ENCODE assay signal across 34 cellular contexts in the genomic region with DNA sequence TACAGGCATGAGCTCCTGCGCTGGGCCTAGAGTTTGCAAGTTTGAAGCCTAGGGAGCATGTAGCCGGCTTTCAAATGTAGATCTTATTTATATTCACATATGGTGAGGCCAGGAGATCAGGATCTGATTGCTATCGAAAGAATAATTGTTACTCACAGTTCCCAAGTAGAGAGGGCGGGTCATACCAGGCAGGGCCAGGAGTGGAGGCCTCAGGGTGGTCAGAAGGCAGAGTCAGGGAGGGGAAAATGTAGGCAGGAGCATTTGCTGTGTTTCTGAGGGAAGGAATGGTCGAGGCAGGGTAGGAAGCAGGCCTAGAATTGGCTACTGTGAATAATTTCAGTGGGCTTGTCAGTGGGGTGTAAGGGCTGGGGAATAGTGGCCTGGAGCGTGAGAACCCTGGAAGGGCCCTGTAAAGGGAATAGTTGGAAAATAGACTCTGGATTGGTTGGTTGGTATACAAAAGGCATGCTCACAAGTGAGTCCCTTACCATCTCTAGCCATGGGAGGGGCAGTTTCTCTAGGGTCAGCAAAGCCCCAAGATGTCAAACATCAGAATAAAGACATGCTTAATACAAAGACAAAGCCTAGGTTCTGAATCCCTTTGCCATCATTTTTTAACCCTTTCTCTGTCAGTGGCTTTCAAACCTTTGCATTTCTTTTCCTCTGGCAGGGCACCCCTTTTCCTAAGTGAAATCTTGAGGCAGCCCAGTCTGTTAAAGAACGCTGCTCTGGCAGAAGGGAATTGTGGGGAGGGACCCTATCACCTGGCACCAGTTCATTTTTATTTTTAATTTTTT. TPM values are rescaled to one million over a fixed set of nuclear protein-coding genes. Genes with fewer than 3 reads are reported as not detected.
"Had no signal": no experiment of that assay in that cellular context is flagged by ENCODE, and none has a peak within 500 bp of the region (broad histone marks: within the 10 kb centered on the region; RNA-seq: fewer than 3 reads in every experiment).

No MANE protein-coding gene starts in this region.

- H3K9me3 ChIP-seq: adrenal gland, neutrophil, thoracic aorta, uterus had no signal

- H3K27ac Mint-ChIP-seq: activated CD4-positive, alpha-beta memory T cell treated with anti-CD3 and anti-CD28 coated beads for 36 hours; activated naive CD4-positive, alpha-beta T cell treated with anti-CD3 and anti-CD28 coated beads for 36 hours; activated naive CD8-positive, alpha-beta T cell treated with anti-CD3 and anti-CD28 coated beads for 36 hours; activated T-helper 1 cell treated with anti-CD3 and anti-CD28 coated beads, Interleukin-12 subunit alpha, Interleukin-12 subunit beta, Interleukin-2, Interleukin-4 antibody, amounts not matched to agents 30 ng/mL and 10 ng/mL and 1 ng/mL, durations not matched to agents 14 hours and 24 hours and 36 hours; naive thymus-derived CD4-positive, alpha-beta T cell; stimulated activated effector memory CD8-positive, alpha-beta T cell treated with anti-CD3 and anti-CD28 coated beads, Interleukin-12 subunit alpha, Interleukin-12 subunit beta, amount 100 ng/mL, for 72 hours; stimulated activated naive CD8-positive, alpha-beta T cell treated with anti-CD3 and anti-CD28 coated beads, Interleukin-15, Interleukin-2, amounts not matched to agents 100 ng/mL and 50 ng/mL, for 24 hours had no signal

- DNase-seq: activated CD4-positive, alpha-beta memory T cell treated with anti-CD3 and anti-CD28 coated beads for 36 hours; activated CD4-positive, alpha-beta T cell treated with anti-CD3 and anti-CD28 coated beads for 48 hours; activated CD8-positive, alpha-beta memory T cell treated with anti-CD3 and anti-CD28 coated beads, Interleukin-2, amount 50 U/mL, for 4 hours; activated effector memory CD4-positive, alpha-beta T cell treated with anti-CD3 and anti-CD28 coated beads, Interleukin-2, amount 50 U/mL, for 16 hours; activated naive CD4-positive, alpha-beta T cell treated with anti-CD3 and anti-CD28 coated beads for 36 hours; activated naive CD8-positive, alpha-beta T cell treated with anti-CD3 and anti-CD28 coated beads for 36 hours; activated T-cell treated with anti-CD3 and anti-CD28 coated beads, Interleukin-2, amount 50 U/mL, for 1 hour; adrenal gland; dorsolateral prefrontal cortex; effector memory CD8-positive, alpha-beta T cell; foreskin fibroblast; head of caudate nucleus; hippocampal formation; immature natural killer cell; kidney; midbrain; naive thymus-derived CD4-positive, alpha-beta T cell; stimulated activated CD4-positive, alpha-beta T cell treated with anti-CD3 and anti-CD28 coated beads, Interleukin-12 subunit alpha, Interleukin-12 subunit beta, amount 100 ng/mL, for 4 hours; stimulated activated CD4-positive, alpha-beta T cell treated with anti-CD3 and anti-CD28 coated beads, Interleukin-4, amount 100 ng/mL, for 24 hours; trophoblast cell; uterus had no signal

- H3K4me1 ChIP-seq: adrenal gland, uterus had no signal

- H3K4me3 Mint-ChIP-seq: activated CD4-positive, alpha-beta memory T cell treated with anti-CD3 and anti-CD28 coated beads for 36 hours; activated naive CD4-positive, alpha-beta T cell treated with anti-CD3 and anti-CD28 coated beads for 36 hours; activated naive CD8-positive, alpha-beta T cell treated with anti-CD3 and anti-CD28 coated beads for 36 hours; activated T-helper 1 cell treated with anti-CD3 and anti-CD28 coated beads, Interleukin-12 subunit alpha, Interleukin-12 subunit beta, Interleukin-2, Interleukin-4 antibody, amounts not matched to agents 30 ng/mL and 10 ng/mL and 1 ng/mL, durations not matched to agents 14 hours and 24 hours and 36 hours; brain; effector memory CD8-positive, alpha-beta T cell; immature natural killer cell; naive thymus-derived CD4-positive, alpha-beta T cell; stimulated activated effector memory CD8-positive, alpha-beta T cell treated with anti-CD3 and anti-CD28 coated beads, Interleukin-12 subunit alpha, Interleukin-12 subunit beta, amount 100 ng/mL, for 72 hours; stimulated activated naive CD8-positive, alpha-beta T cell treated with anti-CD3 and anti-CD28 coated beads, Interleukin-15, Interleukin-2, amounts not matched to agents 100 ng/mL and 50 ng/mL, for 24 hours had no signal

- H3K9me3 Mint-ChIP-seq: activated CD4-positive, alpha-beta memory T cell treated with anti-CD3 and anti-CD28 coated beads for 36 hours; activated naive CD8-positive, alpha-beta T cell treated with anti-CD3 and anti-CD28 coated beads for 36 hours; immature natural killer cell; stimulated activated effector memory CD8-positive, alpha-beta T cell treated with anti-CD3 and anti-CD28 coated beads, Interleukin-12 subunit alpha, Interleukin-12 subunit beta, amount 100 ng/mL, for 72 hours had no signal

- H3K27me3 Mint-ChIP-seq: activated naive CD8-positive, alpha-beta T cell treated with anti-CD3 and anti-CD28 coated beads for 36 hours; brain had no signal

- FAIRE-seq: endothelial cell of umbilical vein, kidney had no signal

- H3K36me3 Mint-ChIP-seq: activated CD4-positive, alpha-beta memory T cell treated with anti-CD3 and anti-CD28 coated beads for 36 hours; activated naive CD8-positive, alpha-beta T cell treated with anti-CD3 and anti-CD28 coated beads for 36 hours; stimulated activated effector memory CD8-positive, alpha-beta T cell treated with anti-CD3 and anti-CD28 coated beads, Interleukin-12 subunit alpha, Interleukin-12 subunit beta, amount 100 ng/mL, for 72 hours had no signal

- H3K27me3 ChIP-seq: adrenal gland, dorsolateral prefrontal cortex, neutrophil, uterus had no signal

- ATAC-seq: activated CD4-positive, CD25-positive, alpha-beta regulatory T cell treated with anti-CD3 and anti-CD28 coated beads, Interleukin-2, amount 50 U/mL, for 24 hours; effector memory CD8-positive, alpha-beta T cell; esophagus mucosa; naive thymus-derived CD4-positive, alpha-beta T cell; sciatic nerve; stimulated activated effector memory CD8-positive, alpha-beta T cell treated with anti-CD3 and anti-CD28 coated beads, Interleukin-12 subunit alpha, Interleukin-12 subunit beta, amount 100 ng/mL, for 72 hours had no signal

- H3K36me3 ChIP-seq: adrenal gland, neutrophil, thoracic aorta, uterus had no signal

- H3K4me1 Mint-ChIP-seq: activated naive CD8-positive, alpha-beta T cell treated with anti-CD3 and anti-CD28 coated beads for 36 hours; naive thymus-derived CD4-positive, alpha-beta T cell; stimulated activated effector memory CD8-positive, alpha-beta T cell treated with anti-CD3 and anti-CD28 coated beads, Interleukin-12 subunit alpha, Interleukin-12 subunit beta, amount 100 ng/mL, for 72 hours had no signal

- H3K27ac ChIP-seq: adrenal gland, coronary artery, dorsolateral prefrontal cortex, neutrophil, skin epidermis, thoracic aorta, uterus, VCaP had no signal

- H3K4me3 ChIP-seq: adrenal gland, coronary artery, dorsolateral prefrontal cortex, skin epidermis, thoracic aorta, uterus had no signal

RNA-seq across cellular contexts. Expression of gene DLG5, which starts 36.0 kb away (rescaled TPM):
- polyA plus RNA-seq: naive thymus-derived CD4-positive, alpha-beta T cell had no signal
